15 cellular contexts compared by ENCODE assay signal in the genomic region with DNA sequence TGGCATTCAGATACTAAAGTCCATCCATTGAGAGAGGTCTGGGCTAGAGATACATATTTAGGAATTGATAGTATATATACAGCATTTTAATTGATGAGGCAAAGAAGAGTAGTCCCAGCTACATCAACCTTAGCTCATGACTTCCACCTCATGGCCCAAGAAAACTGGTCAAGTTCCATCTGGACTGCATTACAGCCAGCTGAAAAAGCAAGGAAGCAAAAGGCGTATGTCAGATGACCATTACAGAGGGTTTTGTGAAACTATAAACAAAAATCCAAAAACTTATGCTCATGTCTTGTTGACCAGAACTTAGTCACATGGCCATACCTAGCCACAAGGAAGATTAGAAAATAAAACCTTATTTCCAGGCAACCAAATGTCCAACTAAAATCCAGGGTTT. TPM values are rescaled to one million over a fixed set of nuclear protein-coding genes. Genes with fewer than 3 reads are reported as not detected.
A peak's percentile ranks its signal among the peaks of the same experiment; 100 is the strongest.
DNase-seq lines count a peak whose midpoint lies in the region; ATAC-seq and TF ChIP-seq lines count a peak whose summit lies in the region.
"Had no signal": no experiment of that assay in that cellular context is flagged by ENCODE, and none has a peak within 500 bp of the region (broad histone marks: within the 10 kb centered on the region; RNA-seq: fewer than 3 reads in every experiment).

No MANE protein-coding gene starts in this region.

- no peaks in the 10 kb centered on the region for H3F3A ChIP-seq in PC-9 (ENCODE audit: insufficient read depth, low read depth)

- no peaks in the 10 kb centered on the region for H4K20me1 ChIP-seq in PC-9 (ENCODE audit: insufficient read depth)

- no peak for DNase-seq in PC-9
- peak; percentile 42 for DNase-seq in fibroblast of gingiva (ENCODE audit: low read depth)
- DNase-seq in RPMI8226 = no peak
- DNase-seq: CD8-positive, alpha-beta T cell; COR-L47; DMS153; DMS79 treated with DMSO at 0.1 percent for 48 hours; EL had no signal

- H3K27ac ChIP-seq in PC-9 = no peak overlapping the region
- H3K27ac ChIP-seq in gastroesophageal sphincter = no peak overlapping the region
- peak overlapping the region; percentile 29 for H3K27ac ChIP-seq in skeletal muscle tissue (ENCODE audit: low read depth, low read length)
- H3K27ac ChIP-seq: A549 had no signal

- H3K27me3 ChIP-seq in PC-9 (ENCODE audit: insufficient read depth, low read depth) = no peaks in the 10 kb centered on the region
- H3K27me3 ChIP-seq in gastroesophageal sphincter = no peaks in the 10 kb centered on the region
- no peaks in the 10 kb centered on the region for H3K27me3 ChIP-seq in skeletal muscle tissue (ENCODE audit: control insufficient read depth in 3 of 3, insufficient read depth in 3 of 3, low read length in 3 of 3)

- H3K4me3 ChIP-seq in PC-9 (no peak overlapping the region), gastroesophageal sphincter (no peak overlapping the region), skeletal muscle tissue (ENCODE audit: low read length in 3 of 3) (no peak overlapping the region)
- H3K4me3 ChIP-seq: A549, HAP-1 had no signal

- intact Hi-C loops in PC-9 (cut with micrococcal nuclease; ENCODE audit: unreplicated experiment) = no loop called here

- H3K9me2 ChIP-seq in PC-9 (ENCODE audit: insufficient read depth) = no peaks in the 10 kb centered on the region

- POLR2A ChIA-PET in PC-9 (lab: Charles Lee; ENCODE audit: unreplicated experiment) = no interaction called here

- no peaks in the 10 kb centered on the region for H3K79me2 ChIP-seq in PC-9 (ENCODE audit: low read depth)

- 80 to 91% methylated on average over 1 of the region's 1 CpG for WGBS in gastroesophageal sphincter (ENCODE audit: low coverage in 1 of 2), 2 donors

- no peaks in the 10 kb centered on the region for H3K36me3 ChIP-seq in PC-9 (ENCODE audit: low read depth)
- H3K36me3 ChIP-seq in gastroesophageal sphincter = no peaks in the 10 kb centered on the region
- no peaks in the 10 kb centered on the region for H3K36me3 ChIP-seq in skeletal muscle tissue (ENCODE audit: control insufficient read depth in 3 of 3, insufficient read depth in 3 of 3, low read length in 3 of 3)
- H3K36me3 ChIP-seq: HAP-1 had no signal

- no peaks in the 10 kb centered on the region for H3K4me1 ChIP-seq in PC-9 (replicated peaks; ENCODE audit: insufficient read depth)
- H3K4me1 ChIP-seq in gastroesophageal sphincter = no peaks in the 10 kb centered on the region
- no peaks in the 10 kb centered on the region for H3K4me1 ChIP-seq in skeletal muscle tissue (ENCODE audit: control insufficient read depth in 3 of 3, insufficient read depth in 3 of 3, low read length in 3 of 3)
- H3K4me1 ChIP-seq: HAP-1 had no signal

- no TSS peak for BruUV-seq in PC-9 (replicated peaks; lab: Mats Ljungman, UMichigan)

- H3K4me2 ChIP-seq in PC-9 = no peak overlapping the region
- H3K4me2 ChIP-seq: A549 had no signal

- CTCF ChIA-PET in PC-9 (lab: Charles Lee) = no interaction called here

- ATAC-seq in gastroesophageal sphincter (peak; percentile 53), esophagus mucosa (no peak), HG03378 (IDR thresholded peaks at IDR 0.05; ENCODE audit: unreplicated experiment) (no peak), SK-N-SH treated with all-trans-retinoic acid at 6 μM for 48 hours (no peak)
- ATAC-seq: A549; CD8-positive, alpha-beta T cell had no signal

- no peak overlapping the region for H3K9ac ChIP-seq in skeletal muscle tissue (ENCODE audit: low read depth in 1 of 3, low read length in 3 of 3)

- TF ChIP-seq CTCF in PC-9 (conservative IDR thresholded peaks at IDR 0.05) (no peak), gastroesophageal sphincter (IDR thresholded peaks at IDR 0.05) (no peak)

- TF ChIP-seq POLR2A in gastroesophageal sphincter (IDR thresholded peaks at IDR 0.05) = no peak

- H3K9me3 ChIP-seq in PC-9 (ENCODE audit: insufficient read depth, low read depth) = peaks cover 4% of the 10 kb centered on the region; the same call in 1 of the 2 replicates
- no peaks in the 10 kb centered on the region for H3K9me3 ChIP-seq in gastroesophageal sphincter
- no peaks in the 10 kb centered on the region for H3K9me3 ChIP-seq in skeletal muscle tissue (ENCODE audit: control insufficient read depth in 3 of 3, low read length in 3 of 3)
- H3K9me3 ChIP-seq: A549, HAP-1 had no signal

- H2AFZ ChIP-seq in PC-9 = peak overlapping the region; percentile 25; the same call in 1 of the 2 replicates

- TF ChIP-seq EP300 in gastroesophageal sphincter (IDR thresholded peaks at IDR 0.05) = no peak

TF ChIP-seq in SK-N-SH treated with all-trans-retinoic acid at 6 μM for 48 hours, 23 proteins besides CTCF, POLR2A, EP300 and RAD21 (continues in another document):
- TF ChIP-seq CSDC2 (CRISPR knock-in tag; IDR thresholded peaks at IDR 0.05) (no peak), PPARA (CRISPR knock-in tag; IDR thresholded peaks at IDR 0.05; ENCODE audit: borderline replicate concordance) (no peak), ARNTL (CRISPR knock-in tag; IDR thresholded peaks at IDR 0.05; ENCODE audit: borderline replicate concordance, low read depth) (no peak), ISL1 (CRISPR knock-in tag; IDR thresholded peaks at IDR 0.05) (no peak), TCF4 (CRISPR knock-in tag; IDR thresholded peaks at IDR 0.05; ENCODE audit: borderline replicate concordance) (no peak), CSRNP3 (CRISPR knock-in tag; IDR thresholded peaks at IDR 0.05) (no peak), ZNF8 (CRISPR knock-in tag; IDR thresholded peaks at IDR 0.05) (no peak), SNAI2 (CRISPR knock-in tag; IDR thresholded peaks at IDR 0.05) (no peak), RARB (CRISPR knock-in tag; IDR thresholded peaks at IDR 0.05) (no peak), ZFP3 (CRISPR knock-in tag; IDR thresholded peaks at IDR 0.05) (no peak)
- TF ChIP-seq, protein P1, sequence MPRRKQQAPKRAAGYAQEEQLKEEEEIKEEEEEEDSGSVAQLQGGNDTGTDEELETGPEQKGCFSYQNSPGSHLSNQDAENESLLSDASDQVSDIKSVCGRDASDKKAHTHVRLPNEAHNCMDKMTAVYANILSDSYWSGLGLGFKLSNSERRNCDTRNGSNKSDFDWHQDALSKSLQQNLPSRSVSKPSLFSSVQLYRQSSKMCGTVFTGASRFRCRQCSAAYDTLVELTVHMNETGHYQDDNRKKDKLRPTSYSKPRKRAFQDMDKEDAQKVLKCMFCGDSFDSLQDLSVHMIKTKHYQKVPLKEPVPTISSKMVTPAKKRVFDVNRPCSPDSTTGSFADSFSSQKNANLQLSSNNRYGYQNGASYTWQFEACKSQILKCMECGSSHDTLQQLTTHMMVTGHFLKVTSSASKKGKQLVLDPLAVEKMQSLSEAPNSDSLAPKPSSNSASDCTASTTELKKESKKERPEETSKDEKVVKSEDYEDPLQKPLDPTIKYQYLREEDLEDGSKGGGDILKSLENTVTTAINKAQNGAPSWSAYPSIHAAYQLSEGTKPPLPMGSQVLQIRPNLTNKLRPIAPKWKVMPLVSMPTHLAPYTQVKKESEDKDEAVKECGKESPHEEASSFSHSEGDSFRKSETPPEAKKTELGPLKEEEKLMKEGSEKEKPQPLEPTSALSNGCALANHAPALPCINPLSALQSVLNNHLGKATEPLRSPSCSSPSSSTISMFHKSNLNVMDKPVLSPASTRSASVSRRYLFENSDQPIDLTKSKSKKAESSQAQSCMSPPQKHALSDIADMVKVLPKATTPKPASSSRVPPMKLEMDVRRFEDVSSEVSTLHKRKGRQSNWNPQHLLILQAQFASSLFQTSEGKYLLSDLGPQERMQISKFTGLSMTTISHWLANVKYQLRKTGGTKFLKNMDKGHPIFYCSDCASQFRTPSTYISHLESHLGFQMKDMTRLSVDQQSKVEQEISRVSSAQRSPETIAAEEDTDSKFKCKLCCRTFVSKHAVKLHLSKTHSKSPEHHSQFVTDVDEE (CRISPR knock-in tag; IDR thresholded peaks at IDR 0.05) = no peak
- TF ChIP-seq, protein P2, sequence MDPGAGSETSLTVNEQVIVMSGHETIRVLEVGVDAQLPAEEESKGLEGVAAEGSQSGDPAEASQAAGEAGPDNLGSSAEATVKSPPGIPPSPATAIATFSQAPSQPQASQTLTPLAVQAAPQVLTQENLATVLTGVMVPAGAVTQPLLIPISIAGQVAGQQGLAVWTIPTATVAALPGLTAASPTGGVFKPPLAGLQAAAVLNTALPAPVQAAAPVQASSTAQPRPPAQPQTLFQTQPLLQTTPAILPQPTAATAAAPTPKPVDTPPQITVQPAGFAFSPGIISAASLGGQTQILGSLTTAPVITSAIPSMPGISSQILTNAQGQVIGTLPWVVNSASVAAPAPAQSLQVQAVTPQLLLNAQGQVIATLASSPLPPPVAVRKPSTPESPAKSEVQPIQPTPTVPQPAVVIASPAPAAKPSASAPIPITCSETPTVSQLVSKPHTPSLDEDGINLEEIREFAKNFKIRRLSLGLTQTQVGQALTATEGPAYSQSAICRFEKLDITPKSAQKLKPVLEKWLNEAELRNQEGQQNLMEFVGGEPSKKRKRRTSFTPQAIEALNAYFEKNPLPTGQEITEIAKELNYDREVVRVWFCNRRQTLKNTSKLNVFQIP (CRISPR knock-in tag; IDR thresholded peaks at IDR 0.05; ENCODE audit: borderline replicate concordance, low read depth) = no peak
- TF ChIP-seq, protein P3, sequence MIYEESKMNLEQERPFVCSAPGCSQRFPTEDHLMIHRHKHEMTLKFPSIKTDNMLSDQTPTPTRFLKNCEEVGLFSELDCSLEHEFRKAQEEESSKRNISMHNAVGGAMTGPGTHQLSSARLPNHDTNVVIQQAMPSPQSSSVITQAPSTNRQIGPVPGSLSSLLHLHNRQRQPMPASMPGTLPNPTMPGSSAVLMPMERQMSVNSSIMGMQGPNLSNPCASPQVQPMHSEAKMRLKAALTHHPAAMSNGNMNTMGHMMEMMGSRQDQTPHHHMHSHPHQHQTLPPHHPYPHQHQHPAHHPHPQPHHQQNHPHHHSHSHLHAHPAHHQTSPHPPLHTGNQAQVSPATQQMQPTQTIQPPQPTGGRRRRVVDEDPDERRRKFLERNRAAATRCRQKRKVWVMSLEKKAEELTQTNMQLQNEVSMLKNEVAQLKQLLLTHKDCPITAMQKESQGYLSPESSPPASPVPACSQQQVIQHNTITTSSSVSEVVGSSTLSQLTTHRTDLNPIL (CRISPR knock-in tag; IDR thresholded peaks at IDR 0.05; ENCODE audit: low read depth) = no peak

RNA-seq across cellular contexts. Expression of gene RNF146, which starts 46.8 kb away (rescaled TPM):
- total RNA-seq in PC-9 (2021) (26.0 and 28.6 TPM in 2 replicates), gastroesophageal sphincter (10 to 100 TPM; 53.4 to 88.9 (median 65.8) TPM), skeletal muscle tissue (39.7 TPM), esophagus mucosa (14.3 TPM)
